11 cellular contexts compared by ENCODE assay signal in the genomic region with DNA sequence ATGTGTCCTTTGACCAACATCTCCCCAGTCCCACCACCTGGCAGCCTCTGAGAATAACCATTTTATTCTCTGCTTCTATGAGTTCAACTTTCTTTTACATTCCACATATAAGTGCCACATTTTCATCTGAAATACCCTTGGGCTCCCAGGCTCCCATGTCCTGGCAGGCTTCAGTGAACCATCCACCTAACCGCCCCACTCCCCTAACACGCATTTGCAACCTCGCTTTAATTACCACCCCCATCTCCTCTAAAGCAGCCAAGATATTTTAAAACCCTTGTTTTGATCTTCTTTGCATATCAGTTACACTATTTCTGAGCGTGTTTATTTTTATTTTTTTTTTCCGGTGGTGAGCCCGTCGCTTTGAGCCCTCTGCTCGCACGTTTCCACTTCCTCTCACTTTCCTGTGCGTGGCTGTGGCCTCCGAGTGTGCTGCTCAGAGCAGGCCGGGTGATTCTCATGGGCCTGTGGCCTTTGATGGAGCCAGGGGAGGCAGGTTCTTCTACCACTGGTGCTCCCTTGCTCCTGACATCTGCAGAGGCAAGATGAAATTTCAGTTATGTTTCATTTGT.
DNase-seq lines count a peak whose midpoint lies in the region; ATAC-seq and TF ChIP-seq lines count a peak whose summit lies in the region.
"Had no signal": no experiment of that assay in that cellular context is flagged by ENCODE, and none has a peak within 500 bp of the region (broad histone marks: within the 10 kb centered on the region; RNA-seq: fewer than 3 reads in every experiment).

No MANE protein-coding gene starts in this region.

- H3K27me3 Mint-ChIP-seq in activated naive CD4-positive, alpha-beta T cell treated with anti-CD3 and anti-CD28 coated beads for 36 hours (ENCODE audit: low read depth): no peaks in the 10 kb centered on the region
- H3K27me3 Mint-ChIP-seq in nephron progenitor cell (ENCODE audit: low read depth, poor library complexity) (no peaks in the 10 kb centered on the region), endodermal cell (ENCODE audit: insufficient read depth) (peaks cover 2% of the 10 kb centered on the region)

- H3K4me3 Mint-ChIP-seq in activated naive CD4-positive, alpha-beta T cell treated with anti-CD3 and anti-CD28 coated beads for 36 hours: peak overlapping the region; percentile 46
- H3K4me3 Mint-ChIP-seq in nephron progenitor cell: no peak overlapping the region
- no peak overlapping the region for H3K4me3 Mint-ChIP-seq in endodermal cell

- H3K27ac ChIP-seq in endodermal cell (ENCODE audit: low read depth, low read length) (no peak overlapping the region), uterus (no peak overlapping the region)

- no peak overlapping the region for H3K9ac ChIP-seq in endodermal cell (ENCODE audit: extremely low read depth, low read length, poor library complexity, severe bottlenecking)

- H3K36me3 ChIP-seq in endodermal cell (ENCODE audit: control insufficient read depth, insufficient read depth, low read length): no peaks in the 10 kb centered on the region
- H3K36me3 ChIP-seq in uterus: no peaks in the 10 kb centered on the region
- H3K36me3 ChIP-seq: left lung had no signal

- peak overlapping the region; percentile 5 for H3K27ac Mint-ChIP-seq in activated naive CD4-positive, alpha-beta T cell treated with anti-CD3 and anti-CD28 coated beads for 36 hours
- H3K27ac Mint-ChIP-seq in nephron progenitor cell (no peak overlapping the region), endodermal cell (no peak overlapping the region)

- H3K4me1 Mint-ChIP-seq in activated naive CD4-positive, alpha-beta T cell treated with anti-CD3 and anti-CD28 coated beads for 36 hours (ENCODE audit: low read depth): peaks cover 18% of the 10 kb centered on the region
- H3K4me1 Mint-ChIP-seq in nephron progenitor cell (peaks cover 12% of the 10 kb centered on the region), endodermal cell (no peaks in the 10 kb centered on the region)

- 95 to 97% methylated on average over 12 of the region's 12 CpGs for WGBS in endodermal cell (ENCODE audit: insufficient coverage in 1 of 2, insufficient read length in 1 of 2), 2 experiments

- intact Hi-C loops in activated naive CD4-positive, alpha-beta T cell treated with anti-CD3 and anti-CD28 coated beads for 36 hours (cut with micrococcal nuclease): loop anchor here (1.0 kb wide), 1 partner anchor 35 kb away; no protein-coding TSS in a partner anchor
- intact Hi-C loops in uterus (cut with DNase I; ENCODE audit: low total_unique reads): no loop called here

- ATAC-seq in HG02610 (IDR thresholded peaks at IDR 0.05; ENCODE audit: unreplicated experiment): peak; percentile 51
- ATAC-seq: left lung had no signal

- H3K4me1 ChIP-seq in endodermal cell (ENCODE audit: control insufficient read depth, insufficient read depth, low read length) (no peaks in the 10 kb centered on the region), uterus (no peaks in the 10 kb centered on the region)

- H3K36me3 Mint-ChIP-seq in activated naive CD4-positive, alpha-beta T cell treated with anti-CD3 and anti-CD28 coated beads for 36 hours (ENCODE audit: low read depth): no peaks in the 10 kb centered on the region
- H3K36me3 Mint-ChIP-seq in nephron progenitor cell (ENCODE audit: low read depth) (no peaks in the 10 kb centered on the region), endodermal cell (ENCODE audit: low read depth) (no peaks in the 10 kb centered on the region)

- H3K27me3 ChIP-seq in endodermal cell (ENCODE audit: control insufficient read depth, insufficient read depth, low read length, poor library complexity, severe bottlenecking) (no peaks in the 10 kb centered on the region), uterus (no peaks in the 10 kb centered on the region)
- H3K27me3 ChIP-seq: left lung had no signal

- H3K9me3 Mint-ChIP-seq in activated naive CD4-positive, alpha-beta T cell treated with anti-CD3 and anti-CD28 coated beads for 36 hours: no peaks in the 10 kb centered on the region
- H3K9me3 Mint-ChIP-seq in nephron progenitor cell (no peaks in the 10 kb centered on the region), endodermal cell (no peaks in the 10 kb centered on the region)

- TF ChIP-seq CTCF in nephron progenitor cell (IDR thresholded peaks at IDR 0.05): no peak
- no peak for TF ChIP-seq CTCF in endodermal cell (conservative IDR thresholded peaks at IDR 0.05)
- TF ChIP-seq CTCF in uterus (IDR thresholded peaks at IDR 0.05): no peak

- H3K9me3 ChIP-seq in endodermal cell (ENCODE audit: control insufficient read depth, low read length) (no peaks in the 10 kb centered on the region), uterus (no peaks in the 10 kb centered on the region)
- H3K9me3 ChIP-seq: left lung had no signal

- DNase-seq in T-helper 9 cell: peak; percentile 26
- DNase-seq in activated naive CD4-positive, alpha-beta T cell treated with anti-CD3 and anti-CD28 coated beads for 36 hours: peak; percentile 65
- peak; percentile 47 for DNase-seq in stimulated activated CD4-positive, alpha-beta T cell treated with anti-CD3 and anti-CD28 coated beads, Interleukin-4, amount 100 ng/mL, for 24 hours
- no peak for DNase-seq in SW 1271 (lab: John Stamatoyannopoulos, UW)
- DNase-seq in nephron progenitor cell: no peak
- no peak for DNase-seq in endodermal cell
- no peak for DNase-seq in uterus
- DNase-seq: EL, NCI-H524 had no signal

- no peak for TF ChIP-seq POLR2A in uterus (IDR thresholded peaks at IDR 0.05)

- H3K4me3 ChIP-seq in endodermal cell (ENCODE audit: low read length) (no peak overlapping the region), uterus (no peak overlapping the region)
- H3K4me3 ChIP-seq: left lung had no signal

- CTCF ChIA-PET in activated naive CD4-positive, alpha-beta T cell treated with anti-CD3 and anti-CD28 coated beads for 36 hours (lab: Charles Lee): interaction anchor here (0.9 kb wide), 1 partner anchor 9 kb away, joined by 3 read pairs; no protein-coding TSS in a partner anchor

Comparison
In these comparisons a context has a peak if more than half of its experiments do, and no peak if none do; other contexts are left out.
1. DNase-seq: peak in T-helper 9 cell (single experiment), activated naive CD4-positive, alpha-beta T cell treated with anti-CD3 and anti-CD28 coated beads for 36 hours (single experiment) and stimulated activated CD4-positive, alpha-beta T cell treated with anti-CD3 and anti-CD28 coated beads, Interleukin-4, amount 100 ng/mL, for 24 hours (single experiment); none in SW 1271 (0 of 2), nephron progenitor cell (single experiment), endodermal cell (single experiment) and uterus (0 of 2).